Comparison of ENCODE assay signal across 8 cellular contexts in the genomic region with DNA sequence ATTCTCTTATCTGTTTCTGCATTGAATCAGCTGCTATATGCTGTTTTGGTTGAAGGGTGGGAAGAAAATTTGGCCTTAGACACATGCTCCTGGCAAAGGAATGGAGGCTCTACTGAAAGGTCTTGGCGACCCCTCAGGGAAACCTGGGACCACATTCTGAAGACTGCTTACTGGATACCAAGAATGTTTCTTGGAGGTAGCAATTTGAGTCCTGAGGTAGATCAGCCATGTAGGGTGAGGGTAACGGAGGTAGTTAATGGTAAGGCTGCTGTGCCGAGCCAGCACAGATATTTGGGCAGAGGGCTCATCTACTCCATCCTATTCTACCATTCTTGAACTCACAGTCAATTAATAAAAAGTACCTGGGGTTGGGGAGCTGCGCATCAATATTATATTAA. TPM values are rescaled to one million over a fixed set of nuclear protein-coding genes. Genes with fewer than 3 reads are reported as not detected.
DNase-seq lines count a peak whose midpoint lies in the region; ATAC-seq and TF ChIP-seq lines count a peak whose summit lies in the region.

No MANE protein-coding gene starts in this region.

- peaks cover 42 to 49% of the 10 kb centered on the region in 2 donors for H3K4me1 Mint-ChIP-seq in natural killer cell

- no peaks in the 10 kb centered on the region for H3K9me3 ChIP-seq in BLaER1 treated with 17β-estradiol and CSF1 and Interleukin-3, amounts not matched to agents 10 nM and 100 nM (replicated peaks in 1 of 11)

- DNase-seq in Kasumi-1 (lab: John Stamatoyannopoulos, UW) = peak; percentile 42 to 62
- peak in 3 of 61 donors; percentile 11 to 58 (median 44) for DNase-seq in caudate nucleus (lab: John Stamatoyannopoulos, UW)
- DNase-seq in natural killer cell = no peak
- no peak for DNase-seq in kidney glomerular epithelial cell (lab: John Stamatoyannopoulos, UW)
- DNase-seq in left lobe of liver (ENCODE audit: low spot score) = no peak
- no peak for DNase-seq in DMS 273 treated with DMSO at 0.1 percent for 48 hours (lab: John Stamatoyannopoulos, UW)

- H3K27me3 ChIP-seq in BLaER1 treated with 17β-estradiol and CSF1 and Interleukin-3, amounts not matched to agents 10 nM and 100 nM = no peaks in the 10 kb centered on the region; a peak in 1 of 22 replicates

- peak; percentile 30 for ATAC-seq in GM21526 (IDR thresholded peaks at IDR 0.05; ENCODE audit: low FRiP score, unreplicated experiment)
- no peak for ATAC-seq in natural killer cell
- ATAC-seq in left lobe of liver = no peak

- H3K27ac Mint-ChIP-seq in natural killer cell = peak overlapping the region; percentile 96 to 98

- peak overlapping the region; percentile 99 for H3K4me3 Mint-ChIP-seq in natural killer cell

- H3K4me3 ChIP-seq in BLaER1 treated with 17β-estradiol and CSF1 and Interleukin-3, amounts not matched to agents 10 nM and 100 nM = peak overlapping the region; percentile 86 to 98 (median 94)

- peak overlapping the region; percentile 94 to 99 (median 98) for H3K9ac ChIP-seq in BLaER1 treated with 17β-estradiol and CSF1 and Interleukin-3, amounts not matched to agents 10 nM and 100 nM

- H4K20me1 ChIP-seq in BLaER1 treated with 17β-estradiol and CSF1 and Interleukin-3, amounts not matched to agents 10 nM and 100 nM = peaks cover 18 to 42% (median 37%) of the 10 kb centered on the region in 11 experiments; a peak in 20 of 22 replicates

- H3K9me3 Mint-ChIP-seq in natural killer cell = no peaks in the 10 kb centered on the region

- intact Hi-C loops in natural killer cell (cut with micrococcal nuclease) = loop anchor here (1.0 to 5.0 kb wide), 2 partner anchors 47 to 63 kb away; partner anchors contain the start of genes LOC128125822 and PTP4A1

- peaks cover 4 to 13% of the 10 kb centered on the region in 2 donors for H3K27me3 Mint-ChIP-seq in natural killer cell (ENCODE audit: low read depth in 2 of 2)

- peak overlapping the region; percentile 74 to 89 (median 85) for H3K4me2 ChIP-seq in BLaER1 treated with 17β-estradiol and CSF1 and Interleukin-3, amounts not matched to agents 10 nM and 100 nM

- no peaks in the 10 kb centered on the region for H3K36me3 Mint-ChIP-seq in natural killer cell

- H3K4me1 ChIP-seq in BLaER1 treated with 17β-estradiol and CSF1 and Interleukin-3, amounts not matched to agents 10 nM and 100 nM = peaks cover 7 to 39% (median 34%) of the 10 kb centered on the region in 10 experiments

- TF ChIP-seq CTCF in natural killer cell (IDR thresholded peaks at IDR 0.05) = no peak

- H3K36me3 ChIP-seq in BLaER1 treated with 17β-estradiol and CSF1 and Interleukin-3, amounts not matched to agents 10 nM and 100 nM = no peaks in the 10 kb centered on the region

- H3K27ac ChIP-seq in BLaER1 treated with 17β-estradiol and CSF1 and Interleukin-3, amounts not matched to agents 10 nM and 100 nM = peak overlapping the region in 10 of 11 experiments; percentile 92 to 99 (median 98); a peak in 19 of 22 replicates
- peak overlapping the region; percentile 84 for H3K27ac ChIP-seq in caudate nucleus (ENCODE audit: low read depth, low read length)

RNA-seq across cellular contexts. Expression of gene PHF3, which starts 0.4 kb away (rescaled TPM):
- 10 to 100 TPM; 80.2 to 84.4 (median 84.0) TPM for total RNA-seq in natural killer cell
- total RNA-seq in left lobe of liver = 23.2 TPM

Comparison
In these comparisons a context has a peak if more than half of its experiments do, and no peak if none do; other contexts are left out.
1. DNase-seq: peak in Kasumi-1 (2 of 2); none in natural killer cell (single experiment), kidney glomerular epithelial cell (single experiment), left lobe of liver (single experiment) and DMS 273 treated with DMSO at 0.1 percent for 48 hours (single experiment).